Comparison of ENCODE assay signal across 15 cellular contexts in the genomic region with DNA sequence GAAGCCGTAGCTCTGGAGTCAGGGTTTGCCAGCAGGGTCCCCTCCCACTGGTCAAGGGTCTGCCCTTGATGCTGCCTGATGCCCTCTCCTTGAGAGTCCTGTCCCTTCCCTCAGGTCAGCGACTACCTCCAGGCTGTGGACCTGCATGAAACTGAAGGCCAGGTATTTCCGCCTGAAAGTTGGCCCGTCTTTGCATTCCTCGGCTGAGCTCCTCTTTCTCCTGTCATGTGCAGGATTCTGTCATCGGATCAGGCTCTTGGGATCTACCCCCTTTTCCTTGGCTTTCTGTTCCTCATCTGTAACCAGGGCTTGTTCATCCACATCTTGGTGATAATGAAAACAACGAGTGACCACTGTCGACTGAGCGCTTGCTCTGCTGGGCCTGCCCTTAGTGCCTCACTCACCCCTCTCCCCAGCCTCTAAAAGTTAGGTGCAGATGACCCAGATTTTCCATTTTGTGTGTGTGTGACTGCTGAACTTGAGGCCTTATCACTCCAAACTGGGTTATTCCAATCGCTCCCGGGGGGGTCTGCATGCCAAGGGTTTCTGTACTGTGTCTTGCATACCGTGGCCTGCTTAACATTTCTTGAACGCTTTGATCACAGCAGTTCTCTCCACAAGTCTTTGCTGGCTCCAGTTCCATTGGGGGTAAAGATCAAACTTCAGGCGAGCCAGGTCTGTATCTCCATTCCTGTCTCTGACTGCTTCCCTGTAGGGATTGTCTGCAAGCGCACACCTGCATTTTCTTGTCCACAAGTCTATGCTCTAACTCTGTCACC.
"Had no signal": no experiment of that assay in that cellular context is flagged by ENCODE, and none has a peak within 500 bp of the region (broad histone marks: within the 10 kb centered on the region; RNA-seq: fewer than 3 reads in every experiment).

No MANE protein-coding gene starts in this region.

- H3K4me3 ChIP-seq: ascending aorta, pancreas, smooth muscle cell, tibial artery had no signal

- H3K27ac ChIP-seq: ascending aorta, pancreas, tibial artery had no signal

- H3K4me3 Mint-ChIP-seq: activated CD4-positive, alpha-beta memory T cell treated with anti-CD3 and anti-CD28 coated beads for 36 hours; endodermal cell; immature natural killer cell had no signal

- H3K4me1 ChIP-seq: ascending aorta, pancreas, tibial artery had no signal

- H3K9me3 ChIP-seq: ascending aorta, pancreas, tibial artery had no signal

- H3K27me3 Mint-ChIP-seq: activated CD4-positive, alpha-beta memory T cell treated with anti-CD3 and anti-CD28 coated beads for 36 hours had no signal

- H3K9me3 Mint-ChIP-seq: activated CD4-positive, alpha-beta memory T cell treated with anti-CD3 and anti-CD28 coated beads for 36 hours; endodermal cell; immature natural killer cell had no signal

- FAIRE-seq: pancreas had no signal

- ATAC-seq: left lobe of liver, pancreas had no signal

- H3K36me3 ChIP-seq: ascending aorta, pancreas, tibial artery had no signal

- H3K27ac Mint-ChIP-seq: activated CD4-positive, alpha-beta memory T cell treated with anti-CD3 and anti-CD28 coated beads for 36 hours; endodermal cell had no signal

- H3K4me1 Mint-ChIP-seq: immature natural killer cell had no signal

- H3K4me2 ChIP-seq: smooth muscle cell had no signal

- H3K27me3 ChIP-seq: ascending aorta, pancreas, tibial artery had no signal

- DNase-seq: activated CD4-positive, alpha-beta memory T cell treated with anti-CD3 and anti-CD28 coated beads for 36 hours; activated CD4-positive, CD25-positive, alpha-beta regulatory T cell treated with anti-CD3 and anti-CD28 coated beads, Interleukin-2, amount 50 U/mL, for 72 hours; activated T-cell treated with anti-CD3 and anti-CD28 coated beads, Interleukin-2, amount 50 U/mL, for 48 hours; dermis blood vessel endothelial cell; endodermal cell; erythroblast; hypothalamus; immature natural killer cell; pancreas; retina; SIG-M5; tibial artery had no signal
